Comparison of ENCODE assay signal across 16 cellular contexts in the genomic region with DNA sequence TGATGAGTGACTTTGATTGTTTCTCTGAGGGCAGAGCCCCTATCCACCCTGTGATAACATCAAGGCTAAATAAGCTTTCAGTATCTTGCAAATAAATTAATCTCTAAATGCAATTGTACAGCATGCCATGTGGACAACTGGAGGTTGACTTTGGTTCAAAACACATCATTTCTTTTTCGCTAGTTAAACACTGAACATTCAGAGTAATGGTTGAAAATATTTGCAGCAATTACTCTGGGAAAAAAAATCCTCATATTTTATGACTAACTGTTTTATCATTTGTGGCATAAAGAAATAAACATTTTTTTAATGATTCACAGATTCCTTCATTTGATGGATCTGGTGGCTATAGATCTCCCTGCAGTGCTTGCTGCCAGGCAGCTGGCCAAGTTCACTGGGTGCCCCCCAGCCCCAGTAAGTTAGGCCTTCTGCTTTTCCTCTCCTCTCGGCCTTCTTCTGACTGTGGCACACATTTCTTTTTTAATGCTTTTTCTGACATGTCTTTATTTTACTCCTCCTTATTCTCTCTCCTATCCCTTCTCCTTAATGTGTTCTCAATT.
DNase-seq lines count a peak whose midpoint lies in the region; ATAC-seq, FAIRE-seq and TF ChIP-seq lines count a peak whose summit lies in the region.
"Had no signal": no experiment of that assay in that cellular context is flagged by ENCODE, and none has a peak within 500 bp of the region (broad histone marks: within the 10 kb centered on the region; RNA-seq: fewer than 3 reads in every experiment).

No MANE protein-coding gene starts in this region.

- FAIRE-seq in HepG2 (lab: Jason Lieb, UNC): no peak

- in situ Hi-C loops in HepG2 (cut with HindIII; ENCODE audit: extremely low pct_ligation_motif_present, low pct_unique_long_range_greater_than_20kb): no loop called here

- no peaks in the 10 kb centered on the region for H4K20me1 ChIP-seq in HepG2 (ENCODE audit: insufficient read depth, low read length)

- 0% methylated on average over 2 of the region's 2 CpGs for WGBS in HepG2 (ENCODE audit: low lambda C conversion rate)

- H2AFZ ChIP-seq in HepG2 (ENCODE audit: low read length): no peak overlapping the region

- POLR2A ChIA-PET in HepG2 (lab: Yijun Ruan, JAX): no interaction called here

- intact Hi-C loops in HepG2 (cut with micrococcal nuclease; ENCODE audit: unreplicated experiment): loop anchor here (10.0 kb wide), 1 partner anchor 61 kb away; no protein-coding TSS in a partner anchor

- no peaks in the 10 kb centered on the region for H3K79me2 ChIP-seq in HepG2 (ENCODE audit: insufficient read depth, low read length)

- TF ChIP-seq RAD21 in HepG2 (CRISPR knock-in tag; IDR thresholded peaks at IDR 0.05): no peak

- no TSS peak for BruUV-seq in HepG2 (replicated peaks; lab: Mats Ljungman, UMichigan)

- no peaks in the 10 kb centered on the region for H3K9me3 ChIP-seq in HepG2 (ENCODE audit: low read length)

- ATAC-seq in HepG2: no peak
- no peak for ATAC-seq in HG03159 (IDR thresholded peaks at IDR 0.05; ENCODE audit: unreplicated experiment)
- ATAC-seq: activated T-helper 17 cell treated with anti-CD3 and anti-CD28 coated beads, Interleukin-2, amount 50 U/mL, for 72 hours; stimulated activated memory B cell treated with anti-CD40 and anti-IgM and Interleukin-4, amounts not matched to agents 10 μg/mL and 1 μg/mL and 100 μg/mL, for 72 hours had no signal

- H3K27ac ChIP-seq in HepG2 (ENCODE audit: extremely low read length, insufficient read depth, low read length): no peak overlapping the region
- H3K27ac ChIP-seq: C4-2B had no signal

- TF ChIP-seq POLR2A in HepG2 (IDR thresholded peaks at IDR 0.05; ENCODE audit: insufficient read depth in 1 of 2, low read depth in 2 of 2, low read length in 2 of 2): no peak

- TF ChIP-seq CTCF in AG09319 (IDR thresholded peaks at IDR 0.05; ENCODE audit: low read depth, low read length): no peak
- no peak for TF ChIP-seq CTCF in choroid plexus epithelial cell (conservative IDR thresholded peaks at IDR 0.05; ENCODE audit: low read depth, low read length)
- TF ChIP-seq CTCF in HepG2 (CRISPR knock-in tag; IDR thresholded peaks at IDR 0.05): no peak

- no peak for TF ChIP-seq EP300 in HepG2 (IDR thresholded peaks at IDR 0.05; ENCODE audit: low read depth in 2 of 2, low read length in 2 of 2)
- no peak for TF ChIP-seq EP300 in HepG2 (CRISPR knock-in tag; IDR thresholded peaks at IDR 0.05; ENCODE audit: borderline replicate concordance)

- H3K36me3 ChIP-seq in HepG2 (replicated peaks in 1 of 2; ENCODE audit: control insufficient read depth in 1 of 2, insufficient read depth in 2 of 2, low read length in 2 of 2): no peaks in the 10 kb centered on the region

- no peak overlapping the region for H3K4me2 ChIP-seq in HepG2 (ENCODE audit: low read depth, low read length)

- no peaks in the 10 kb centered on the region for H3K27me3 ChIP-seq in HepG2 (ENCODE audit: control insufficient read depth in 1 of 2, insufficient read depth in 2 of 2, low read length in 2 of 2)

- no peak overlapping the region for H3K9ac ChIP-seq in HepG2 (ENCODE audit: insufficient read depth, low read depth, low read length)

- H3K4me3 ChIP-seq in choroid plexus epithelial cell (ENCODE audit: low read depth, low read length) (no peak overlapping the region), HepG2 (replicated peaks in 1 of 3; ENCODE audit: insufficient read depth in 1 of 3, low read depth in 2 of 3, low read length in 3 of 3) (no peak overlapping the region)

- CTCF ChIA-PET in HepG2 (lab: Yijun Ruan, JAX; ENCODE audit: low intra/inter-chr PET ratio, low total read pairs): no interaction called here

- DNase-seq in AG09319 (ENCODE audit: extremely low read depth, low read depth) (peak; percentile 38), LHCN-M2 (ENCODE audit: low read depth) (peak; percentile 87), choroid plexus epithelial cell (ENCODE audit: low read depth) (peak; percentile 74), left kidney (ENCODE audit: low read depth, low spot score) (peak; percentile 50), HepG2 (ENCODE audit: low spot score) (no peak), NK-92 (lab: John Stamatoyannopoulos, UW; ENCODE audit: unreplicated experiment) (no peak), COLO829 (ENCODE audit: low spot score) (no peak)
- DNase-seq: activated CD4-positive, alpha-beta T cell treated with anti-CD3 and anti-CD28 coated beads for 4 hours; KBM-7; NCI-H2029; NK-92 treated with Interleukin-12 subunit alpha and Interleukin-12 subunit beta, amount 100 ng/mL, for 24 hours; occipital lobe had no signal

- no peaks in the 10 kb centered on the region for H3K4me1 ChIP-seq in HepG2 (ENCODE audit: insufficient read depth, low read length)

TF ChIP-seq in HepG2, 621 proteins besides CTCF, POLR2A, EP300 and RAD21:
- TF ChIP-seq, protein P1, sequence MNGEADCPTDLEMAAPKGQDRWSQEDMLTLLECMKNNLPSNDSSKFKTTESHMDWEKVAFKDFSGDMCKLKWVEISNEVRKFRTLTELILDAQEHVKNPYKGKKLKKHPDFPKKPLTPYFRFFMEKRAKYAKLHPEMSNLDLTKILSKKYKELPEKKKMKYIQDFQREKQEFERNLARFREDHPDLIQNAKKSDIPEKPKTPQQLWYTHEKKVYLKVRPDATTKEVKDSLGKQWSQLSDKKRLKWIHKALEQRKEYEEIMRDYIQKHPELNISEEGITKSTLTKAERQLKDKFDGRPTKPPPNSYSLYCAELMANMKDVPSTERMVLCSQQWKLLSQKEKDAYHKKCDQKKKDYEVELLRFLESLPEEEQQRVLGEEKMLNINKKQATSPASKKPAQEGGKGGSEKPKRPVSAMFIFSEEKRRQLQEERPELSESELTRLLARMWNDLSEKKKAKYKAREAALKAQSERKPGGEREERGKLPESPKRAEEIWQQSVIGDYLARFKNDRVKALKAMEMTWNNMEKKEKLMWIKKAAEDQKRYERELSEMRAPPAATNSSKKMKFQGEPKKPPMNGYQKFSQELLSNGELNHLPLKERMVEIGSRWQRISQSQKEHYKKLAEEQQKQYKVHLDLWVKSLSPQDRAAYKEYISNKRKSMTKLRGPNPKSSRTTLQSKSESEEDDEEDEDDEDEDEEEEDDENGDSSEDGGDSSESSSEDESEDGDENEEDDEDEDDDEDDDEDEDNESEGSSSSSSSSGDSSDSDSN (CRISPR knock-in tag; IDR thresholded peaks at IDR 0.05): no peak
- no peak for TF ChIP-seq ZNF136 (CRISPR knock-in tag; IDR thresholded peaks at IDR 0.05; ENCODE audit: low read depth)
- TF ChIP-seq, protein P2, sequence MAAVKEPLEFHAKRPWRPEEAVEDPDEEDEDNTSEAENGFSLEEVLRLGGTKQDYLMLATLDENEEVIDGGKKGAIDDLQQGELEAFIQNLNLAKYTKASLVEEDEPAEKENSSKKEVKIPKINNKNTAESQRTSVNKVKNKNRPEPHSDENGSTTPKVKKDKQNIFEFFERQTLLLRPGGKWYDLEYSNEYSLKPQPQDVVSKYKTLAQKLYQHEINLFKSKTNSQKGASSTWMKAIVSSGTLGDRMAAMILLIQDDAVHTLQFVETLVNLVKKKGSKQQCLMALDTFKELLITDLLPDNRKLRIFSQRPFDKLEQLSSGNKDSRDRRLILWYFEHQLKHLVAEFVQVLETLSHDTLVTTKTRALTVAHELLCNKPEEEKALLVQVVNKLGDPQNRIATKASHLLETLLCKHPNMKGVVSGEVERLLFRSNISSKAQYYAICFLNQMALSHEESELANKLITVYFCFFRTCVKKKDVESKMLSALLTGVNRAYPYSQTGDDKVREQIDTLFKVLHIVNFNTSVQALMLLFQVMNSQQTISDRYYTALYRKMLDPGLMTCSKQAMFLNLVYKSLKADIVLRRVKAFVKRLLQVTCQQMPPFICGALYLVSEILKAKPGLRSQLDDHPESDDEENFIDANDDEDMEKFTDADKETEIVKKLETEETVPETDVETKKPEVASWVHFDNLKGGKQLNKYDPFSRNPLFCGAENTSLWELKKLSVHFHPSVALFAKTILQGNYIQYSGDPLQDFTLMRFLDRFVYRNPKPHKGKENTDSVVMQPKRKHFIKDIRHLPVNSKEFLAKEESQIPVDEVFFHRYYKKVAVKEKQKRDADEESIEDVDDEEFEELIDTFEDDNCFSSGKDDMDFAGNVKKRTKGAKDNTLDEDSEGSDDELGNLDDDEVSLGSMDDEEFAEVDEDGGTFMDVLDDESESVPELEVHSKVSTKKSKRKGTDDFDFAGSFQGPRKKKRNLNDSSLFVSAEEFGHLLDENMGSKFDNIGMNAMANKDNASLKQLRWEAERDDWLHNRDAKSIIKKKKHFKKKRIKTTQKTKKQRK (IDR thresholded peaks at IDR 0.05; ENCODE audit: low read length): no peak
TF ChIP-seq in HepG2: peak in this region for 0.

Comparison
In these comparisons a context has a peak if more than half of its experiments do, and no peak if none do; other contexts are left out.
1. DNase-seq: peak in AG09319 (single experiment), LHCN-M2 (single experiment), choroid plexus epithelial cell (single experiment) and left kidney (single experiment); none in HepG2 (single experiment), NK-92 (single experiment) and COLO829 (single experiment).